ENCODE assay signal across 8 cellular contexts in genomic region chr14:49865431-49865859, GRCh38. TPM values are rescaled to one million over a fixed set of nuclear protein-coding genes. Genes with fewer than 3 reads are reported as not detected.
A peak's percentile ranks its signal among the peaks of the same experiment; 100 is the strongest.
DNase-seq lines count a peak whose midpoint lies in the region; ATAC-seq and TF ChIP-seq lines count a peak whose summit lies in the region.

No MANE protein-coding gene starts in this region.

- peak; percentile 81 for DNase-seq in DND-41
- peak; percentile 76 for DNase-seq in NAMALWA (ENCODE audit: low spot score)
- DNase-seq in T-cell = peak in 33 of 34 experiments; percentile 44 to 82 (median 69)
- DNase-seq in amniotic stem cell (lab: John Stamatoyannopoulos, UW) = peak; percentile 32
- peak; percentile 29 to 38 for DNase-seq in hippocampal formation (lab: John Stamatoyannopoulos, UW)
- DNase-seq in stimulated activated CD4-positive, alpha-beta T cell treated with anti-CD3 and anti-CD28 coated beads, Interleukin-12 subunit alpha, Interleukin-12 subunit beta, amount 100 ng/mL, for 4 hours = peak; percentile 83
- DNase-seq in HEK293T (ENCODE audit: extremely low spot score) = no peak

- H3K36me3 ChIP-seq in DND-41 (ENCODE audit: insufficient read depth, low read length) = no peaks in the 10 kb centered on the region

- H3K27ac Mint-ChIP-seq in T-cell = no peak overlapping the region

- peaks cover 15 to 43% (median 23%) of the 10 kb centered on the region in 3 donors for H3K4me1 Mint-ChIP-seq in T-cell

- ATAC-seq in DND-41 (ENCODE audit: insufficient read depth, low read depth) (no peak), T-cell (replicated peaks in 1 of 4) (no peak), HG03342 (IDR thresholded peaks at IDR 0.05; ENCODE audit: unreplicated experiment) (no peak)

- H3K36me3 Mint-ChIP-seq in T-cell = no peaks in the 10 kb centered on the region

- peak; percentile 97 for TF ChIP-seq CTCF in DND-41 (IDR thresholded peaks at IDR 0.05; ENCODE audit: borderline replicate concordance, extremely low read depth, low read length, poor library complexity, severe bottlenecking)

- no peaks in the 10 kb centered on the region for H3K27me3 ChIP-seq in DND-41 (ENCODE audit: insufficient read depth, low read length, poor library complexity)

- POLR2A ChIA-PET in T-cell (lab: Charles Lee) = interaction anchor here (0.6 to 0.8 kb wide), 6 partner anchors 13 to 239 kb away, joined by 3 to 6 read pairs (median 3); no protein-coding TSS in a partner anchor
- POLR2A ChIA-PET in HEK293T (lab: Yijun Ruan, JAX) = interaction anchor here (1.1 to 3.6 kb wide), 2 partner anchors 13 to 14 kb away, joined by 3 to 24 read pairs; partner anchors contain the start of gene NEMF

- H3K9me3 Mint-ChIP-seq in T-cell = no peaks in the 10 kb centered on the region

- peaks cover 0 to 7% of the 10 kb centered on the region in 2 donors for H3K27me3 Mint-ChIP-seq in T-cell

- H3K4me2 ChIP-seq in DND-41 (ENCODE audit: insufficient read depth, low read length) = peak overlapping the region; percentile 43

- H3K9ac ChIP-seq in DND-41 (ENCODE audit: low read depth, low read length) = no peak overlapping the region

- H3K4me1 ChIP-seq in DND-41 (ENCODE audit: insufficient read depth, low read length) = peaks cover 58% of the 10 kb centered on the region

- H3K79me2 ChIP-seq in DND-41 (ENCODE audit: insufficient read depth, low read length) = peaks cover 20% of the 10 kb centered on the region

- 0 out of 4 replicates have a peak overlapping the region, but pooled peaks of 1 of the 2 experiments have one; percentile 15 for H3K4me3 ChIP-seq in DND-41 (ENCODE audit: low read depth in 1 of 2, low read length in 2 of 2)

- H4K20me1 ChIP-seq in DND-41 (ENCODE audit: insufficient read depth, low read length) = no peaks in the 10 kb centered on the region

- H2AFZ ChIP-seq in DND-41 (ENCODE audit: low read depth, low read length) = no peak overlapping the region

- peak overlapping the region; percentile 45; the same call in 1 of the 2 replicates for H3K27ac ChIP-seq in DND-41 (ENCODE audit: low read length)

- no peaks in the 10 kb centered on the region for H3K9me3 ChIP-seq in DND-41 (ENCODE audit: insufficient read depth, low read length, severe bottlenecking)

- CTCF ChIA-PET in T-cell (lab: Charles Lee) = interaction anchor here (0.6 to 4.0 kb wide), 37 partner anchors 12 to 303 kb away, joined by 3 to 40 read pairs (median 4); partner anchors contain the start of genes ARF6 (in 2 of the 2), NEMF (in 2 of the 2), MGAT2 (in 1 of the 2) and RPL36AL (in 1 of the 2)
- CTCF ChIA-PET in HEK293T (lab: Yijun Ruan, JAX) = interaction anchor here (0.6 to 6.0 kb wide), 16 partner anchors 10 to 1815 kb away, joined by 3 to 79 read pairs (median 4); partner anchors contain the start of genes DMAC2L, L2HGDH and NEMF

- no peak overlapping the region for H3K4me3 Mint-ChIP-seq in T-cell

TF ChIP-seq in HEK293T, 16 proteins besides CTCF, POLR2A, EP300 and RAD21:
- TF ChIP-seq FOXK2 (IDR thresholded peaks at IDR 0.05) (no peak), ELF4 (IDR thresholded peaks at IDR 0.05) (no peak), BHLHE40 (IDR thresholded peaks at IDR 0.05; ENCODE audit: borderline replicate concordance) (no peak), SP1 (IDR thresholded peaks at IDR 0.05) (no peak), SUZ12 (IDR thresholded peaks at IDR 0.05) (no peak), ZNF384 (IDR thresholded peaks at IDR 0.05) (no peak), L3MBTL2 (conservative IDR thresholded peaks at IDR 0.05) (no peak), PKNOX1 (IDR thresholded peaks at IDR 0.05) (no peak), CTBP1 (IDR thresholded peaks at IDR 0.05; ENCODE audit: borderline replicate concordance) (no peak), LEF1 (IDR thresholded peaks at IDR 0.05; ENCODE audit: borderline replicate concordance) (no peak), HDGF (IDR thresholded peaks at IDR 0.05; ENCODE audit: borderline replicate concordance) (no peak), NFRKB (IDR thresholded peaks at IDR 0.05) (no peak), FOXM1 (IDR thresholded peaks at IDR 0.05; ENCODE audit: borderline replicate concordance) (no peak)

RNA-seq across cellular contexts. Expression of gene NEMF, which starts 12.9 kb away (rescaled TPM):
- total RNA-seq in T-cell = 100 to 1,000 TPM in 1 of 5 donors, 10 to 100 TPM in 4; 73.0 to 106 (median 88.8) TPM

RNA-seq across cellular contexts. Expression of gene ARF6, which starts 27.4 kb away (rescaled TPM):
- 100 to 1,000 TPM in 1 of 5 donors, 10 to 100 TPM in 4; 72.0 to 111 (median 93.6) TPM for total RNA-seq in T-cell
